12 cellular contexts compared by ENCODE assay signal in the genomic region with DNA sequence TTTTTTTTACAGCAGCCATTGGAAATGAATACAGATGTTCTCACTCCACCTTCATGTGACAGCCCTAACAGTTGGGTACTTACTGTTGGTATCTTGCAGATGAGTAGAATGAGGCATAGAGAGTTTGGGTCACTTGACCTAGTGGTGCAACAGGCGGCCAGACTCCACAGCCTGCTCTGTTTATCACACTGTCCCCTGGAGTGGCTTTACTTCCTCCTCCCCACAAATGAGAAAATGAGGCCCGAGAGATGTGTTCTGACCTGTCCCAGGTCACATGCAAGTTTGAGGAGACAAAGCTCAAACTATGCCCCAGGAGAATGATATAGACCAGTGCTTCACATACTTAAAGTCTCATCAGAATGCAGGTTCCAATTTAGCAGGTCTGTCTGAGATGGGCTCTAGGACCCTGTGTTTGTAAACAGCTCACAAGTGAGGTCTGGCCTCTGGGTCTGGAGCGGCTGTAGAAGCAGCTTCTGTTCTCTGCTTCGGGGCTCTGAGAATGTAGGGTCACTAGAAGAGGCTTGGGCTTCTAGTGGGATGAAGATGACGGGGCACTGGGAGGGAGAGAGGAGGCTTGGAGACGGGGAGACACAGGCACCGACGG. TPM values are rescaled to one million over a fixed set of nuclear protein-coding genes. Genes with fewer than 3 reads are reported as not detected.
A peak's percentile ranks its signal among the peaks of the same experiment; 100 is the strongest.
DNase-seq lines count a peak whose midpoint lies in the region; ATAC-seq and TF ChIP-seq lines count a peak whose summit lies in the region.
"Had no signal": no experiment of that assay in that cellular context is flagged by ENCODE, and none has a peak within 500 bp of the region (broad histone marks: within the 10 kb centered on the region; RNA-seq: fewer than 3 reads in every experiment).

No MANE protein-coding gene starts in this region.

- BruUV-seq in OCI-LY7 (replicated peaks; lab: Mats Ljungman, UMichigan): no TSS peak

- H3K4me2 ChIP-seq in OCI-LY7 (ENCODE audit: low read length) (peak overlapping the region; percentile 28; the same call in 1 of the 2 replicates), fibroblast of lung (ENCODE audit: extremely low read depth, insufficient read depth, low read length) (no peak overlapping the region), osteoblast (ENCODE audit: insufficient read depth, low read length) (no peak overlapping the region)

- ATAC-seq in HG03571 (IDR thresholded peaks at IDR 0.05; ENCODE audit: unreplicated experiment) (no peak), GM21576 (IDR thresholded peaks at IDR 0.05; ENCODE audit: unreplicated experiment) (no peak)
- ATAC-seq: activated T-cell treated with anti-CD3 and anti-CD28 coated beads, Interleukin-2, amount 50 U/mL, for 4 hours; stimulated activated memory B cell treated with anti-CD40 and anti-IgM and Interleukin-4, amounts not matched to agents 10 μg/mL and 1 μg/mL and 100 μg/mL, for 72 hours had no signal

- H2AFZ ChIP-seq in OCI-LY7 (ENCODE audit: low read length) (peak overlapping the region; percentile 79), fibroblast of lung (ENCODE audit: low read length) (peak overlapping the region; percentile 51), osteoblast (ENCODE audit: low read length) (peak overlapping the region; percentile 50)

- no peak overlapping the region for H3K9ac ChIP-seq in fibroblast of lung (ENCODE audit: insufficient read depth, low read length)

- intact Hi-C loops in CD14-positive monocyte (cut with micrococcal nuclease) (loop anchor here (5.0 to 10.0 kb wide), 3 partner anchors 78 to 426 kb away; no protein-coding TSS in a partner anchor), OCI-LY7 (cut with micrococcal nuclease; ENCODE audit: unreplicated experiment) (loop anchor here (10.0 kb wide), 1 partner anchor 1054 kb away; a partner anchor contains a TSS)

- TF ChIP-seq CTCF in CD14-positive monocyte (IDR thresholded peaks at IDR 0.05) (no peak), OCI-LY7 (conservative IDR thresholded peaks at IDR 0.05; ENCODE audit: low read length) (no peak), fibroblast of lung (conservative IDR thresholded peaks at IDR 0.05 in 1 of 2, IDR thresholded peaks at IDR 0.05 in 1 of 2; ENCODE audit: low read depth in 1 of 2, low read length in 2 of 2) (no peak), osteoblast (IDR thresholded peaks at IDR 0.05; ENCODE audit: extremely low read depth, low read depth, low read length) (no peak)

- H3K27me3 ChIP-seq in fibroblast of lung (ENCODE audit: control insufficient read depth, insufficient read depth, low read length) (no peaks in the 10 kb centered on the region), osteoblast (ENCODE audit: insufficient read depth, low read length) (no peaks in the 10 kb centered on the region)

- CTCF ChIA-PET in OCI-LY7 (lab: Charles Lee; ENCODE audit: unreplicated experiment): no interaction called here

- POLR2A ChIA-PET in OCI-LY7 (lab: Charles Lee): interaction anchor here (0.5 to 2.2 kb wide), 11 partner anchors 8 to 925 kb away, joined by 3 to 12 read pairs (median 4); a partner anchor contains a TSS

- H3K4me3 ChIP-seq in OCI-LY7 (ENCODE audit: low read depth, low read length, poor library complexity, severe bottlenecking) (no peak overlapping the region), fibroblast of lung (replicated peaks in 1 of 4; ENCODE audit: control extremely low read depth in 1 of 4, insufficient read depth in 1 of 4, low read depth in 3 of 4, low read length in 4 of 4) (no peak overlapping the region), osteoblast (ENCODE audit: insufficient read depth, low read length) (no peak overlapping the region)

- H3K9me3 ChIP-seq in OCI-LY7 (ENCODE audit: low read length) (no peaks in the 10 kb centered on the region), fibroblast of lung (ENCODE audit: control insufficient read depth, insufficient read depth, low read depth, low read length) (no peaks in the 10 kb centered on the region), osteoblast (ENCODE audit: low read depth, low read length) (no peaks in the 10 kb centered on the region)

- H3K27ac ChIP-seq in OCI-LY7 (ENCODE audit: low read depth, low read length, poor library complexity, severe bottlenecking) (no peak overlapping the region), fibroblast of lung (ENCODE audit: insufficient read depth, low read length) (no peak overlapping the region), osteoblast (ENCODE audit: low read depth, low read length) (no peak overlapping the region)

- H3K36me3 ChIP-seq in OCI-LY7 (ENCODE audit: insufficient read depth, low read length): no peaks in the 10 kb centered on the region
- no peaks in the 10 kb centered on the region for H3K36me3 ChIP-seq in fibroblast of lung (ENCODE audit: control insufficient read depth, insufficient read depth, low read length)
- H3K36me3 ChIP-seq in osteoblast (ENCODE audit: insufficient read depth, low read length): no peaks in the 10 kb centered on the region

- H3K4me1 ChIP-seq in OCI-LY7 (ENCODE audit: insufficient read depth, low read length, poor library complexity, severe bottlenecking): peaks cover 62% of the 10 kb centered on the region
- peaks cover 3% of the 10 kb centered on the region for H3K4me1 ChIP-seq in fibroblast of lung (ENCODE audit: control insufficient read depth, extremely low read depth, insufficient read depth, low read length)
- H3K4me1 ChIP-seq in osteoblast (ENCODE audit: insufficient read depth, low read length): peaks cover 25% of the 10 kb centered on the region

- peaks cover 88% of the 10 kb centered on the region for H3K4me1 Mint-ChIP-seq in CD14-positive monocyte

- H3K9me2 ChIP-seq in OCI-LY7 (ENCODE audit: insufficient read depth, low read length): no peaks in the 10 kb centered on the region

- no peaks in the 10 kb centered on the region for H3K27me3 Mint-ChIP-seq in CD14-positive monocyte (ENCODE audit: low read depth in 3 of 3)

- H3K27ac Mint-ChIP-seq in CD14-positive monocyte: peak overlapping the region; percentile 96 to 100 (median 98)
- H3K27ac Mint-ChIP-seq: B cell; stimulated activated memory B cell treated with anti-CD40 and anti-IgM and Interleukin-4, amounts not matched to agents 10 μg/mL and 1 μg/mL and 100 μg/mL, for 72 hours had no signal

- H4K20me1 ChIP-seq in OCI-LY7 (ENCODE audit: insufficient read depth, low read length) (no peaks in the 10 kb centered on the region), fibroblast of lung (ENCODE audit: control insufficient read depth, extremely low read depth, insufficient read depth, low read length) (no peaks in the 10 kb centered on the region), osteoblast (ENCODE audit: insufficient read depth, low read length) (no peaks in the 10 kb centered on the region)

- H3K79me2 ChIP-seq in OCI-LY7 (ENCODE audit: insufficient read depth, low read depth, low read length): no peaks in the 10 kb centered on the region
- H3K79me2 ChIP-seq in fibroblast of lung (ENCODE audit: control insufficient read depth, insufficient read depth, low read length): no peaks in the 10 kb centered on the region
- no peaks in the 10 kb centered on the region for H3K79me2 ChIP-seq in osteoblast (ENCODE audit: insufficient read depth, low read length)

- peaks cover 0 to 5% (median 0%) of the 10 kb centered on the region in 7 donors for H3K9me3 Mint-ChIP-seq in CD14-positive monocyte
- H3K9me3 Mint-ChIP-seq: activated T-cell treated with anti-CD3 and anti-CD28 coated beads, Interleukin-2, amount 50 U/mL, for 4 hours had no signal

- H3K4me3 Mint-ChIP-seq in CD14-positive monocyte: peak overlapping the region in 1 of 2 donors; percentile 57
- H3K4me3 Mint-ChIP-seq: activated T-cell treated with anti-CD3 and anti-CD28 coated beads, Interleukin-2, amount 50 U/mL, for 4 hours; B cell; stimulated activated memory B cell treated with anti-CD40 and anti-IgM and Interleukin-4, amounts not matched to agents 10 μg/mL and 1 μg/mL and 100 μg/mL, for 72 hours had no signal

- peak; percentile 68 for DNase-seq in CD14-positive monocyte (ENCODE audit: low spot score)
- no peak for DNase-seq in OCI-LY7 (ENCODE audit: low spot score)
- no peak for DNase-seq in fibroblast of lung (ENCODE audit: low read depth in 2 of 2)
- DNase-seq in osteoblast (ENCODE audit: insufficient read length, low spot score, missing footprints): no peak
- DNase-seq in hippocampal formation (lab: John Stamatoyannopoulos, UW): no peak
- no peak for DNase-seq in AML-193 (lab: John Stamatoyannopoulos, UW)
- DNase-seq: activated T-cell treated with anti-CD3 and anti-CD28 coated beads, Interleukin-2, amount 50 U/mL, for 4 hours; NCI-H2081 had no signal

- peaks cover 10% of the 10 kb centered on the region in 2 donors for H3K36me3 Mint-ChIP-seq in CD14-positive monocyte
- H3K36me3 Mint-ChIP-seq: stimulated activated memory B cell treated with anti-CD40 and anti-IgM and Interleukin-4, amounts not matched to agents 10 μg/mL and 1 μg/mL and 100 μg/mL, for 72 hours had no signal

RNA-seq across cellular contexts. Expression of a gene that starts 37.4 kb away (rescaled TPM):
- polyA plus RNA-seq in CD14-positive monocyte (100 to 1,000 TPM in 1 of 2 donors, 10 to 100 TPM in 1; 64.4 to 100 TPM), fibroblast of lung (6.0 and 9.6 TPM in 2 replicates)
- total RNA-seq in OCI-LY7 (2014; rRNA removed; shearing (Covaris generic)): 4.4 and 9.0 TPM in 2 replicates
- total RNA-seq in OCI-LY7 (2022) (7.2 and 7.3 TPM in 2 replicates), fibroblast of lung (6.9 and 8.4 TPM in 2 replicates), osteoblast (10.5 and 11.8 TPM in 2 replicates)
- polyA plus RNA-seq in fibroblast of lung (2012): 4.7 and 6.0 TPM in 2 replicates
- 1.7 and 2.4 TPM in 2 replicates for polyA minus RNA-seq in fibroblast of lung (ENCODE audit: low replicate concordance)
